19 cellular contexts compared by ENCODE assay signal in the genomic region with DNA sequence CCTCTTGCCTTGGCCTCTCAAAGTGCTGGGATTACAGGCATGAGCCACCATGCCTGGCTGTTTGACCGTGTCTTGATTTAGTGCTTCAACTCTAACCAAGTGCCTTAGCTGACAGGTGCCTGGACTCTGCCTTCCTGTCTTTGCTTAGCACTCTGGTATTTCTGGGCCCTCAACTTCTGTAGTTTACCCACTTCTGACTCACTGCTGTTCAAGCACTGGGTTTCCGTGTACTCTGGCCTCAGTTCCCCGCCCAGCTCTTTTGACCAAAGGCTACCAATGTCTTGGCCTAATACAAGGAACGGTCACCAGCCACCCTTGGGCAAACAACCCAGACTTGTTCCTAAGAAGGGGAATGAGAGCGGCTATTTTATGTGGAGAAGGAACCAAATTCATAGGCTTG. TPM values are rescaled to one million over a fixed set of nuclear protein-coding genes. Genes with fewer than 3 reads are reported as not detected.
DNase-seq lines count a peak whose midpoint lies in the region; ATAC-seq and TF ChIP-seq lines count a peak whose summit lies in the region.
"Had no signal": no experiment of that assay in that cellular context is flagged by ENCODE, and none has a peak within 500 bp of the region (broad histone marks: within the 10 kb centered on the region; RNA-seq: fewer than 3 reads in every experiment).

No MANE protein-coding gene starts in this region.

- H4K20me1 ChIP-seq in PC-9 (ENCODE audit: insufficient read depth), result no peaks in the 10 kb centered on the region

- POLR2A ChIA-PET in PC-9 (lab: Charles Lee; ENCODE audit: unreplicated experiment), result no interaction called here

- peaks cover 56% of the 10 kb centered on the region for H3K4me1 ChIP-seq in PC-9 (replicated peaks; ENCODE audit: insufficient read depth)
- no peaks in the 10 kb centered on the region for H3K4me1 ChIP-seq in prostate gland (replicated peaks)
- H3K4me1 ChIP-seq: gastrocnemius medialis had no signal

- H3K4me2 ChIP-seq in PC-9, result peak overlapping the region; percentile 36
- H3K4me2 ChIP-seq: neural progenitor cell had no signal

- TF ChIP-seq CTCF in PC-9 (conservative IDR thresholded peaks at IDR 0.05) (no peak), prostate gland (IDR thresholded peaks at IDR 0.05) (no peak), natural killer cell (IDR thresholded peaks at IDR 0.05) (no peak)

- H3K4me3 Mint-ChIP-seq in natural killer cell, result no peak overlapping the region
- H3K4me3 Mint-ChIP-seq: activated T-helper 17 cell treated with anti-CD3 and anti-CD28 coated beads, Interleukin-2, amount 50 U/mL, for 72 hours; memory B cell; neural progenitor cell; T-helper 1 cell treated with Interleukin-12 subunit alpha and Interleukin-12 subunit beta and Interleukin-4 antibody, amounts not matched to agents 30 μg/mL and 1 μg/mL, for 36 hours had no signal

- peak; percentile 22 for DNase-seq in EL
- DNase-seq in PC-9, result peak; percentile 39 to 94
- peak; percentile 26 for DNase-seq in prostate gland (ENCODE audit: low spot score)
- DNase-seq in DMS 273 (lab: John Stamatoyannopoulos, UW; ENCODE audit: unreplicated experiment), result no peak
- DNase-seq in natural killer cell, result no peak
- DNase-seq in DMS153 (lab: John Stamatoyannopoulos, UW), result no peak
- DNase-seq in NCI-H82 treated with DMSO at 0.1 percent for 48 hours (lab: John Stamatoyannopoulos, UW; ENCODE audit: unreplicated experiment), result no peak
- DNase-seq: activated CD4-positive, CD25-positive, alpha-beta regulatory T cell; activated CD8-positive, alpha-beta memory T cell treated with anti-CD3 and anti-CD28 coated beads for 24 hours; central memory CD4-positive, alpha-beta T cell; gastrocnemius medialis; NCI-H748 treated with DMSO at 0.1 percent for 48 hours; right cardiac atrium; stimulated activated CD4-positive, alpha-beta T cell treated with anti-CD3 and anti-CD28 coated beads, Interleukin-2, amount 100 ng/mL, for 24 hours had no signal

- H3K4me3 ChIP-seq in PC-9, result no peak overlapping the region
- no peak overlapping the region for H3K4me3 ChIP-seq in prostate gland
- H3K4me3 ChIP-seq: gastrocnemius medialis, neural progenitor cell had no signal

- H3K79me2 ChIP-seq in PC-9 (ENCODE audit: low read depth), result no peaks in the 10 kb centered on the region

- H3K36me3 Mint-ChIP-seq in natural killer cell, result no peaks in the 10 kb centered on the region
- H3K36me3 Mint-ChIP-seq: memory B cell, neural progenitor cell had no signal

- ATAC-seq in esophagus mucosa (peak; percentile 96), natural killer cell (no peak)
- ATAC-seq: activated T-helper 17 cell treated with anti-CD3 and anti-CD28 coated beads, Interleukin-2, amount 50 U/mL, for 72 hours; gastrocnemius medialis; right cardiac atrium had no signal

- no peaks in the 10 kb centered on the region for H3K9me3 Mint-ChIP-seq in natural killer cell
- H3K9me3 Mint-ChIP-seq: activated T-helper 17 cell treated with anti-CD3 and anti-CD28 coated beads, Interleukin-2, amount 50 U/mL, for 72 hours; memory B cell; T-helper 1 cell treated with Interleukin-12 subunit alpha and Interleukin-12 subunit beta and Interleukin-4 antibody, amounts not matched to agents 30 μg/mL and 1 μg/mL, for 36 hours had no signal

- no TSS peak for BruUV-seq in PC-9 (replicated peaks; lab: Mats Ljungman, UMichigan)

- peak overlapping the region; percentile 79 for H3K27ac ChIP-seq in PC-9
- H3K27ac ChIP-seq in prostate gland, result no peak overlapping the region
- H3K27ac ChIP-seq: gastrocnemius medialis, neural progenitor cell had no signal

- peaks cover 0 to 7% of the 10 kb centered on the region in 2 donors for H3K27me3 Mint-ChIP-seq in natural killer cell (ENCODE audit: low read depth in 2 of 2)
- H3K27me3 Mint-ChIP-seq: activated T-helper 17 cell treated with anti-CD3 and anti-CD28 coated beads, Interleukin-2, amount 50 U/mL, for 72 hours had no signal

- WGBS in prostate gland, result 76% methylated on average over 5 of the region's 5 CpGs

- H3K36me3 ChIP-seq in PC-9 (ENCODE audit: low read depth), result no peaks in the 10 kb centered on the region
- H3K36me3 ChIP-seq in prostate gland, result no peaks in the 10 kb centered on the region
- H3K36me3 ChIP-seq: gastrocnemius medialis, neural progenitor cell had no signal

- no peak overlapping the region for H3K27ac Mint-ChIP-seq in natural killer cell
- H3K27ac Mint-ChIP-seq: activated T-helper 17 cell treated with anti-CD3 and anti-CD28 coated beads, Interleukin-2, amount 50 U/mL, for 72 hours; memory B cell; neural progenitor cell; T-helper 1 cell treated with Interleukin-12 subunit alpha and Interleukin-12 subunit beta and Interleukin-4 antibody, amounts not matched to agents 30 μg/mL and 1 μg/mL, for 36 hours had no signal

- intact Hi-C loops in PC-9 (cut with micrococcal nuclease; ENCODE audit: unreplicated experiment), result no loop called here
- intact Hi-C loops in prostate gland (cut with DNase I), result no loop called here
- intact Hi-C loops in natural killer cell (cut with micrococcal nuclease), result no loop called here

- H3K9me3 ChIP-seq in PC-9 (ENCODE audit: insufficient read depth, low read depth) (no peaks in the 10 kb centered on the region), prostate gland (no peaks in the 10 kb centered on the region)
- H3K9me3 ChIP-seq: gastrocnemius medialis had no signal

- H3K9me2 ChIP-seq in PC-9 (ENCODE audit: insufficient read depth), result no peaks in the 10 kb centered on the region

- no peaks in the 10 kb centered on the region for H3K4me1 Mint-ChIP-seq in natural killer cell
- H3K4me1 Mint-ChIP-seq: activated T-helper 17 cell treated with anti-CD3 and anti-CD28 coated beads, Interleukin-2, amount 50 U/mL, for 72 hours; memory B cell had no signal

- H3K27me3 ChIP-seq in PC-9 (ENCODE audit: insufficient read depth, low read depth) (no peaks in the 10 kb centered on the region), prostate gland (replicated peaks; ENCODE audit: insufficient read depth) (no peaks in the 10 kb centered on the region)
- H3K27me3 ChIP-seq: gastrocnemius medialis had no signal

- no peak overlapping the region for H2AFZ ChIP-seq in PC-9
- H2AFZ ChIP-seq: neural progenitor cell had no signal

- CTCF ChIA-PET in PC-9 (lab: Charles Lee), result no interaction called here

- H3F3A ChIP-seq in PC-9 (ENCODE audit: insufficient read depth, low read depth), result peaks cover 30% of the 10 kb centered on the region

- no peak for TF ChIP-seq POLR2A in prostate gland (IDR thresholded peaks at IDR 0.05)

RNA-seq across cellular contexts. Expression of a gene that starts 35.7 kb away (rescaled TPM):
- total RNA-seq in PC-9 (2021) (10.0 and 11.8 TPM in 2 replicates), esophagus mucosa (7.8 TPM), prostate gland (10 to 100 TPM in 1 of 2 donors, 1 to 10 TPM in 1; 3.9 to 16.2 TPM), natural killer cell (1 to 10 TPM; 1.3 to 2.2 (median 1.8) TPM)

Comparison
In these comparisons a context has a peak if more than half of its experiments do, and no peak if none do; other contexts are left out.
1. DNase-seq: peak in EL (single experiment), PC-9 (2 of 2) and prostate gland (single experiment); none in DMS 273 (single experiment), natural killer cell (single experiment), DMS153 (single experiment) and NCI-H82 treated with DMSO at 0.1 percent for 48 hours (single experiment).